In genomic region chr19:44845286-44845611, GRCh38 we compare ENCODE assay signal across 8 cellular contexts. TPM values are rescaled to one million over a fixed set of nuclear protein-coding genes. Genes with fewer than 3 reads are reported as not detected.
DNase-seq lines count a peak whose midpoint lies in the region; TF ChIP-seq lines count a peak whose summit lies in the region.

No MANE protein-coding gene starts in this region.

- no peaks in the 10 kb centered on the region for H3K27me3 ChIP-seq in rectal smooth muscle tissue (ENCODE audit: control insufficient read depth, insufficient read depth, low read length)

- H3K4me1 ChIP-seq in rectal smooth muscle tissue (ENCODE audit: control insufficient read depth, insufficient read depth, low read length): peaks cover 18% of the 10 kb centered on the region

- H3K27ac ChIP-seq in VCaP: peak overlapping the region; percentile 97
- no peak overlapping the region for H3K27ac ChIP-seq in rectal smooth muscle tissue (ENCODE audit: low read depth, low read length)

- H3K4me3 ChIP-seq in GM08714 (ENCODE audit: low read length): peak overlapping the region; percentile 39; the same call in 1 of the 2 replicates
- H3K4me3 ChIP-seq in foreskin fibroblast (ENCODE audit: low read depth in 1 of 2, low read length in 2 of 2): peak overlapping the region; percentile 56 to 76
- H3K4me3 ChIP-seq in rectal smooth muscle tissue (ENCODE audit: low read length): peak overlapping the region; percentile 76

- DNase-seq in foreskin fibroblast: no peak
- DNase-seq in D341Med (ENCODE audit: low spot score): no peak
- DNase-seq in NCI-H1436 (lab: John Stamatoyannopoulos, UW): no peak
- no peak for DNase-seq in occipital lobe (lab: John Stamatoyannopoulos, UW)
- DNase-seq in islet precursor cell: no peak

- TF ChIP-seq CTCF in VCaP (conservative IDR thresholded peaks at IDR 0.05) (no peak), foreskin fibroblast (IDR thresholded peaks at IDR 0.05; ENCODE audit: low read depth, low read length) (no peak)

- H3K9ac ChIP-seq in rectal smooth muscle tissue (ENCODE audit: low read length): no peak overlapping the region

- no peaks in the 10 kb centered on the region for H3K36me3 ChIP-seq in rectal smooth muscle tissue (ENCODE audit: control insufficient read depth, insufficient read depth, low read length)

RNA-seq across cellular contexts. Expression of gene NECTIN2, which starts 0.8 kb away (rescaled TPM):
- total RNA-seq in occipital lobe: 29.2 TPM

RNA-seq across cellular contexts. Expression of gene BCAM, which starts 36.3 kb away (rescaled TPM):
- total RNA-seq in occipital lobe: 2.3 TPM

RNA-seq across cellular contexts. Expression of gene TOMM40, which starts 45.8 kb away (rescaled TPM):
- total RNA-seq in occipital lobe: 23.1 TPM
